Comparison of ENCODE assay signal across 9 cellular contexts in the genomic region with DNA sequence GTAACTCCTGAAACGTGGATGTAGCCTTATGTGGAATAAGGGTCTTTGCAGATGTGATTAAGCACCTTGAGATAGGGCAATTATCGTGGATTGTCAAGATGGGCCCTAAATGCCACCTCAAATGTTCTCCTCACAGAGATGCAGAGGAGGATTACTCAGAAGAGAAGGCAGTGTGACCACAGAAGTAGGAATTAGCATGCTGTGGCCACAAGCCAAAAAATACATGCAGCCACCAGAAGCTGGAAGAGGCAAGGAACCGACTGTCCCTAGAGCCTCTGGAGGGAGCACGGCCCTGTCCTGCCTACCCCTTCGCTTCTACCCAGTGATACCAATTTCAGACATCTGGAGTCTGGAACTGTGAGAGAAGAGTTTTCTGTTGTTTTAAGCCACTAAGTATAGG. TPM values are rescaled to one million over a fixed set of nuclear protein-coding genes. Genes with fewer than 3 reads are reported as not detected.
DNase-seq lines count a peak whose midpoint lies in the region; ATAC-seq, FAIRE-seq and TF ChIP-seq lines count a peak whose summit lies in the region.
"Had no signal": no experiment of that assay in that cellular context is flagged by ENCODE, and none has a peak within 500 bp of the region (broad histone marks: within the 10 kb centered on the region; RNA-seq: fewer than 3 reads in every experiment).

No MANE protein-coding gene starts in this region.

- H3K9me3 ChIP-seq in BLaER1 treated with 17β-estradiol and CSF1 and Interleukin-3, amounts not matched to agents 10 nM and 100 nM (replicated peaks in 1 of 11) = no peaks in the 10 kb centered on the region; a peak in 1 of 22 replicates
- H3K9me3 ChIP-seq in K562 (replicated peaks; ENCODE audit: control insufficient read depth, insufficient read depth, low read depth, low read length) (no peaks in the 10 kb centered on the region), mucosa of descending colon (no peaks in the 10 kb centered on the region)

- POLR2A ChIA-PET in K562 (lab: Yijun Ruan, JAX) = interaction anchor here (0.8 to 1.3 kb wide), 3 partner anchors 23 to 88 kb away, joined by 3 to 5 read pairs (median 3); no protein-coding TSS in a partner anchor

- H3K27me3 ChIP-seq in BLaER1 treated with 17β-estradiol and CSF1 and Interleukin-3, amounts not matched to agents 10 nM and 100 nM = no peaks in the 10 kb centered on the region
- H3K27me3 ChIP-seq in K562 (ENCODE audit: control insufficient read depth in 2 of 2, insufficient read depth in 2 of 2, low read length in 2 of 2) = no peaks in the 10 kb centered on the region

- no peak for FAIRE-seq in K562 (lab: Jason Lieb, UNC)

- BruUV-seq in K562 (replicated peaks; lab: Mats Ljungman, UMichigan) = no TSS peak

- peak overlapping the region in 5 of 11 experiments; percentile 3 to 41 (median 7); a peak in 6 of 22 replicates for H3K27ac ChIP-seq in BLaER1 treated with 17β-estradiol and CSF1 and Interleukin-3, amounts not matched to agents 10 nM and 100 nM
- H3K27ac ChIP-seq in K562 (ENCODE audit: extremely low read depth, low read depth, low read length) = no peak overlapping the region

- TF ChIP-seq CTCF in K562 (IDR thresholded peaks at IDR 0.05 in 2 of 3, conservative IDR thresholded peaks at IDR 0.05 in 1 of 3; ENCODE audit: insufficient read depth in 2 of 3, low read depth in 1 of 3, low read length in 3 of 3) (no peak), mucosa of descending colon (IDR thresholded peaks at IDR 0.05) (no peak)

- in situ Hi-C loops in K562 (cut with MboI) = no loop called here

- ATAC-seq in HG02884 (IDR thresholded peaks at IDR 0.05; ENCODE audit: unreplicated experiment) (peak; percentile 32), K562 (peak; percentile 45), mucosa of descending colon (peak; percentile 26), HG02973 (IDR thresholded peaks at IDR 0.05; ENCODE audit: unreplicated experiment) (no peak)

- no peak overlapping the region for H3K4me3 ChIP-seq in BLaER1 treated with 17β-estradiol and CSF1 and Interleukin-3, amounts not matched to agents 10 nM and 100 nM
- no peak overlapping the region for H3K4me3 ChIP-seq in K562
- H3K4me3 ChIP-seq in mucosa of descending colon = no peak overlapping the region

- H3K4me1 ChIP-seq in BLaER1 treated with 17β-estradiol and CSF1 and Interleukin-3, amounts not matched to agents 10 nM and 100 nM = peaks cover 47 to 74% (median 63%) of the 10 kb centered on the region in 10 experiments
- peaks cover 0 to 32% of the 10 kb centered on the region in 2 experiments; a peak in 3 of 5 replicates for H3K4me1 ChIP-seq in K562 (replicated peaks in 1 of 2; ENCODE audit: control insufficient read depth in 2 of 2, insufficient read depth in 2 of 2, low read length in 2 of 2)
- H3K4me1 ChIP-seq in mucosa of descending colon (ENCODE audit: low read depth) = peaks cover 6% of the 10 kb centered on the region

- peaks cover 0 to 25% (median 0%) of the 10 kb centered on the region in 11 experiments; a peak in 7 of 22 replicates for H3K36me3 ChIP-seq in BLaER1 treated with 17β-estradiol and CSF1 and Interleukin-3, amounts not matched to agents 10 nM and 100 nM
- H3K36me3 ChIP-seq in K562 (ENCODE audit: control insufficient read depth, insufficient read depth, low read length) = no peaks in the 10 kb centered on the region
- no peaks in the 10 kb centered on the region for H3K36me3 ChIP-seq in mucosa of descending colon (ENCODE audit: low read depth)

- intact Hi-C loops in K562 (cut with micrococcal nuclease) (loop anchor here (5.0 kb wide), 3 partner anchors 44 to 206 kb away; no protein-coding TSS in a partner anchor), mucosa of descending colon (cut with DNase I, micrococcal nuclease) (loop anchor here in 1 of 2 donors (5.0 kb wide), 1 partner anchor 89 kb away; no protein-coding TSS in a partner anchor)

- TF ChIP-seq POLR2A in K562 (conservative IDR thresholded peaks at IDR 0.05) = no peak

- H3K79me2 ChIP-seq in K562 (ENCODE audit: control insufficient read depth, insufficient read depth, low read length) = no peaks in the 10 kb centered on the region

- H4K20me1 ChIP-seq in BLaER1 treated with 17β-estradiol and CSF1 and Interleukin-3, amounts not matched to agents 10 nM and 100 nM = peaks cover 20 to 73% (median 52%) of the 10 kb centered on the region in 11 experiments; a peak in 20 of 22 replicates
- 0 out of 2 replicates have a peak, but pooled peaks cover 14% of the 10 kb centered on the region for H4K20me1 ChIP-seq in K562 (replicated peaks; ENCODE audit: control insufficient read depth, insufficient read depth, low read length)

- peak overlapping the region; percentile 31 to 85 (median 61) for H3K4me2 ChIP-seq in BLaER1 treated with 17β-estradiol and CSF1 and Interleukin-3, amounts not matched to agents 10 nM and 100 nM
- H3K4me2 ChIP-seq in K562 (ENCODE audit: insufficient read depth, low read length) = no peak overlapping the region

- no peak overlapping the region for H2AFZ ChIP-seq in K562 (ENCODE audit: low read depth, low read length)

- no peaks in the 10 kb centered on the region for H3K9me1 ChIP-seq in K562 (ENCODE audit: control insufficient read depth, insufficient read depth, low read length)

- TF ChIP-seq EP300 in K562 (IDR thresholded peaks at IDR 0.05; ENCODE audit: low read length) = no peak

- CTCF ChIA-PET in K562 (lab: Yijun Ruan, JAX; ENCODE audit: low intra/inter-chr PET ratio) = interaction anchor here (2.8 kb wide), 1 partner anchor 88 kb away, joined by 22 read pairs; no protein-coding TSS in a partner anchor

- 0 out of 4 replicates have a peak, but pooled peaks of 1 of the 2 experiments have one; percentile 0 for TF ChIP-seq RAD21 in K562 (CRISPR knock-in tag; conservative IDR thresholded peaks at IDR 0.05 in 1 of 2, IDR thresholded peaks at IDR 0.05 in 1 of 2)

- WGBS in K562 (ENCODE audit: insufficient coverage, low coverage, missing lambda C conversion rate) = 43% methylated on average over 5 of the region's 5 CpGs

- DNase-seq in K562 (ENCODE audit: extremely low read depth in 1 of 4, low spot score in 3 of 4) = no peak
- no peak for DNase-seq in mucosa of descending colon
- no peak for DNase-seq in germinal center (ENCODE audit: low spot score)
- DNase-seq in NCI-H2081 treated with DMSO at 0.1 percent for 48 hours (lab: John Stamatoyannopoulos, UW) = no peak
- DNase-seq in amniotic stem cell (lab: John Stamatoyannopoulos, UW) = no peak
- DNase-seq: NCI-H2107 had no signal

- H3K9ac ChIP-seq in BLaER1 treated with 17β-estradiol and CSF1 and Interleukin-3, amounts not matched to agents 10 nM and 100 nM = peak overlapping the region in 1 of 11 experiments; percentile 21; a peak in 1 of 22 replicates
- H3K9ac ChIP-seq in K562 (ENCODE audit: insufficient read depth in 1 of 2, low read depth in 2 of 2, low read length in 2 of 2) = no peak overlapping the region; a peak in 1 of 4 replicates

TF ChIP-seq in K562, 482 proteins besides CTCF, POLR2A, EP300 and RAD21 (continues in another document):
- peak; percentile 26; the same call in 1 of the 2 replicates for TF ChIP-seq NFIC (IDR thresholded peaks at IDR 0.05)
- TF ChIP-seq, protein P1, sequence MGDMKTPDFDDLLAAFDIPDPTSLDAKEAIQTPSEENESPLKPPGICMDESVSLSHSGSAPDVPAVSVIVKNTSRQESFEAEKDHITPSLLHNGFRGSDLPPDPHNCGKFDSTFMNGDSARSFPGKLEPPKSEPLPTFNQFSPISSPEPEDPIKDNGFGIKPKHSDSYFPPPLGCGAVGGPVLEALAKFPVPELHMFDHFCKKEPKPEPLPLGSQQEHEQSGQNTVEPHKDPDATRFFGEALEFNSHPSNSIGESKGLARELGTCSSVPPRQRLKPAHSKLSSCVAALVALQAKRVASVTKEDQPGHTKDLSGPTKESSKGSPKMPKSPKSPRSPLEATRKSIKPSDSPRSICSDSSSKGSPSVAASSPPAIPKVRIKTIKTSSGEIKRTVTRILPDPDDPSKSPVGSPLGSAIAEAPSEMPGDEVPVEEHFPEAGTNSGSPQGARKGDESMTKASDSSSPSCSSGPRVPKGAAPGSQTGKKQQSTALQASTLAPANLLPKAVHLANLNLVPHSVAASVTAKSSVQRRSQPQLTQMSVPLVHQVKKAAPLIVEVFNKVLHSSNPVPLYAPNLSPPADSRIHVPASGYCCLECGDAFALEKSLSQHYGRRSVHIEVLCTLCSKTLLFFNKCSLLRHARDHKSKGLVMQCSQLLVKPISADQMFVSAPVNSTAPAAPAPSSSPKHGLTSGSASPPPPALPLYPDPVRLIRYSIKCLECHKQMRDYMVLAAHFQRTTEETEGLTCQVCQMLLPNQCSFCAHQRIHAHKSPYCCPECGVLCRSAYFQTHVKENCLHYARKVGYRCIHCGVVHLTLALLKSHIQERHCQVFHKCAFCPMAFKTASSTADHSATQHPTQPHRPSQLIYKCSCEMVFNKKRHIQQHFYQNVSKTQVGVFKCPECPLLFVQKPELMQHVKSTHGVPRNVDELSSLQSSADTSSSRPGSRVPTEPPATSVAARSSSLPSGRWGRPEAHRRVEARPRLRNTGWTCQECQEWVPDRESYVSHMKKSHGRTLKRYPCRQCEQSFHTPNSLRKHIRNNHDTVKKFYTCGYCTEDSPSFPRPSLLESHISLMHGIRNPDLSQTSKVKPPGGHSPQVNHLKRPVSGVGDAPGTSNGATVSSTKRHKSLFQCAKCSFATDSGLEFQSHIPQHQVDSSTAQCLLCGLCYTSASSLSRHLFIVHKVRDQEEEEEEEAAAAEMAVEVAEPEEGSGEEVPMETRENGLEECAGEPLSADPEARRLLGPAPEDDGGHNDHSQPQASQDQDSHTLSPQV (IDR thresholded peaks at IDR 0.05) = no peak
- no peak for TF ChIP-seq KLF10 (CRISPR knock-in tag; IDR thresholded peaks at IDR 0.05)

RNA-seq across cellular contexts. Expression of a gene that starts 47.3 kb away (rescaled TPM):
- 26.5 and 52.3 TPM in 2 replicates for total RNA-seq in K562 (2011; cell fraction: chromatin; rRNA removed; ENCODE audit: low replicate concordance)
- total RNA-seq in K562 (2011; cell fraction: nucleolus; rRNA removed) = 30.8 and 33.2 TPM in 2 replicates
- 24.4 and 30.8 TPM in 2 replicates for total RNA-seq in K562 (2011; cell fraction: nucleoplasm; rRNA removed)
- total RNA-seq in K562 (2014; rRNA removed) (10.4 and 13.2 TPM in 2 replicates), K562 (2014; rRNA removed; fragmentation: Illumina TruSeq; extraction: Trizol) (11.6 and 14.2 TPM in 2 replicates), K562 (2015; rRNA removed; fragmentation: Illumina TruSeq; extraction: Trizol) (10.9 and 11.6 TPM in 2 replicates), K562 (2021) (18.6 and 22.6 TPM in 2 replicates), mucosa of descending colon (10 to 100 TPM; 56.5 to 75.5 (median 69.7) TPM)
- polyA plus RNA-seq in K562 (2011; rRNA removed) (8.2 and 8.3 TPM in 2 replicates), K562 (2014; fragmentation: Illumina TruSeq; extraction: Trizol) (10.1 and 11.1 TPM in 2 replicates), K562 (2014; fragmentation: Nextera tagmentation; extraction: Ambion mirVana) (1 to 10 TPM; 1.6 to 2.1 TPM), K562 (2014; rRNA removed) (5.6 and 7.3 TPM in 2 replicates)
- polyA plus RNA-seq in K562 (2011; cell fraction: cytosol; rRNA removed) = 4.6 and 11.8 TPM in 2 replicates
- polyA plus RNA-seq in K562 (2011; cell fraction: nucleus; rRNA removed) = 9.4 and 11.3 TPM in 2 replicates
- 12.7 and 17.8 TPM in 2 replicates for polyA plus RNA-seq in K562 (2012)
- 30.6 and 54.6 TPM in 2 replicates for polyA minus RNA-seq in K562 (2011; rRNA and poly(A)+ RNA removed)
- 13.0 and 14.3 TPM in 2 replicates for polyA minus RNA-seq in K562 (2011; cell fraction: cytosol; rRNA and poly(A)+ RNA removed)
- 21.1 and 52.9 TPM in 2 replicates for polyA minus RNA-seq in K562 (2011; cell fraction: nucleus; rRNA and poly(A)+ RNA removed)
